In the genomic region with DNA sequence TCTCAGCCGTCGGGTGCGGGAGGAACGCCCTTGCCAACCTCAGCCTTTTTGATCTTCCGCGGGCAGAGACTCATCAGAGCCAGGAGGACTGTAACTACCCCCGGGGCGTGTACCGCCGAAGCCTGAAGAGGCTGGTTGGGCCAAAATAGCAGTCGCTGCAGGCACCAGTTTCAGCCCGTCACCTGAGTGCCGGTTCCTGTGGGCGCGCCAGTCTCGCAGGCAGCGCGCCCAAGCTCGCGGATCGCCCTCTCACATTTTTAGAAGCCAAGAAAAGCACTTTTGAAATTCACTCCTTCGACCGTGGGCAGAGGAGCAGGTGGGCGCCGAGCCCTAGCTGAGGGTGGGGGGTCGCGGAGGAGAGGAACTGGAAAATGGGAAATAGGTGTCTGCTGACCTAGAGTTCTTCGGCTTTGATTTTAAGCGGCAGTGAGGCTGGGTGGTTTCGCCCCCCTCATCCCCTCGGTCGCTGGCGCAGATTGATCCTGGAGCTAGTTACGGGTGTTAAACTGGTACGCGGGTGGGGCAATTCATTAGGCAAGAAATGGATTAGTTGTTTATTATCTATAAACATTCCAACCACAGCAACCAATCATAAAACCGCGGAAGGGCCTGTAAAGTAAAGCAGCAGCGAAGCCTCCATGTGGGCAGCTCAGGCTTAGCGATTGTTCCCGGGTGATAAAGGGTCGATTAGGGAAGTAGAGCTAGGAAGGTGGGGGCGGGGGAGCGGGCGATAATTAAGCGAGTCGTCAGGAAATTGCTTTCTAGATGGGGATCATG, we compare ENCODE assay signal across 8 cellular contexts.
DNase-seq lines count a peak whose midpoint lies in the region; ATAC-seq and TF ChIP-seq lines count a peak whose summit lies in the region.

No MANE protein-coding gene starts in this region.

- H3K9ac ChIP-seq in iPS-20b (ENCODE audit: low read depth, low read length): no peak overlapping the region
- no peak overlapping the region for H3K9ac ChIP-seq in Karpas-422 (ENCODE audit: low read length)

- ATAC-seq in GM21576 (IDR thresholded peaks at IDR 0.05; ENCODE audit: unreplicated experiment) (peak; percentile 62), aorta (ENCODE audit: low FRiP score) (no peak)

- no peaks in the 10 kb centered on the region; the same call in 1 of the 2 replicates for H3K9me3 ChIP-seq in iPS-20b (ENCODE audit: insufficient read depth, low read depth, low read length)
- no peaks in the 10 kb centered on the region for H3K9me3 ChIP-seq in tibial artery
- H3K9me3 ChIP-seq in aorta (ENCODE audit: control insufficient read depth, low read length): no peaks in the 10 kb centered on the region
- no peaks in the 10 kb centered on the region for H3K9me3 ChIP-seq in Karpas-422 (ENCODE audit: low read length)

- CTCF ChIA-PET in AG04449 (lab: Yijun Ruan, JAX): interaction anchor here (0.9 to 1.0 kb wide), 2 partner anchors 9 to 708 kb away, joined by 3 to 5 read pairs; no protein-coding TSS in a partner anchor

- H4K20me1 ChIP-seq in Karpas-422 (ENCODE audit: insufficient read depth, low read depth, low read length): no peaks in the 10 kb centered on the region

- H3K9me3 Mint-ChIP-seq in activated T-cell treated with anti-CD3 and anti-CD28 coated beads, Interleukin-2, amount 50 U/mL, for 24 hours: no peaks in the 10 kb centered on the region

- no peaks in the 10 kb centered on the region for H3K79me2 ChIP-seq in Karpas-422 (ENCODE audit: low read length)

- POLR2A ChIA-PET in AG04449 (lab: Yijun Ruan, JAX): interaction anchor here (0.6 kb wide), 1 partner anchor 101 kb away, joined by 3 read pairs; no protein-coding TSS in a partner anchor

- 12 to 14% methylated on average over 47 of the region's 47 CpGs for WGBS in aorta, 2 donors

- H3K4me3 Mint-ChIP-seq in activated T-cell treated with anti-CD3 and anti-CD28 coated beads, Interleukin-2, amount 50 U/mL, for 24 hours: peak overlapping the region; percentile 57

- H3K4me2 ChIP-seq in Karpas-422 (ENCODE audit: low read depth, low read length, poor library complexity, severe bottlenecking): no peak overlapping the region

- peaks cover 100% of the 10 kb centered on the region for H3K27me3 ChIP-seq in iPS-20b (ENCODE audit: insufficient read depth, low read length)
- peaks cover 2 to 71% of the 10 kb centered on the region in 2 donors for H3K27me3 ChIP-seq in tibial artery
- H3K27me3 ChIP-seq in aorta (ENCODE audit: control insufficient read depth in 1 of 2, insufficient read depth in 2 of 2, low read length in 1 of 2): no peaks in the 10 kb centered on the region
- no peaks in the 10 kb centered on the region for H3K27me3 ChIP-seq in Karpas-422 (ENCODE audit: low read length)

- no peaks in the 10 kb centered on the region for H3K9me2 ChIP-seq in Karpas-422 (replicated peaks; ENCODE audit: insufficient read depth, low read length)

- H3K36me3 ChIP-seq in iPS-20b (ENCODE audit: insufficient read depth, low read depth, low read length): no peaks in the 10 kb centered on the region
- H3K36me3 ChIP-seq in tibial artery: no peaks in the 10 kb centered on the region
- no peaks in the 10 kb centered on the region for H3K36me3 ChIP-seq in aorta (ENCODE audit: control insufficient read depth in 1 of 2, insufficient read depth in 2 of 2, low read length in 1 of 2)
- no peaks in the 10 kb centered on the region for H3K36me3 ChIP-seq in Karpas-422 (ENCODE audit: insufficient read depth, low read length)

- no peaks in the 10 kb centered on the region for H3K36me3 Mint-ChIP-seq in activated T-cell treated with anti-CD3 and anti-CD28 coated beads, Interleukin-2, amount 50 U/mL, for 24 hours (ENCODE audit: low read depth)

- TF ChIP-seq CTCF in AG04449 (IDR thresholded peaks at IDR 0.05; ENCODE audit: insufficient read depth, low read length, missing control alignments) (no peak), tibial artery (IDR thresholded peaks at IDR 0.05) (no peak)

- peaks cover 52% of the 10 kb centered on the region for H3K4me1 Mint-ChIP-seq in activated T-cell treated with anti-CD3 and anti-CD28 coated beads, Interleukin-2, amount 50 U/mL, for 24 hours (ENCODE audit: low read depth)

- H3K27ac ChIP-seq in iPS-20b (ENCODE audit: low read length) (no peak overlapping the region), tibial artery (no peak overlapping the region), aorta (ENCODE audit: low read depth in 1 of 2, low read length in 2 of 2) (no peak overlapping the region), Karpas-422 (ENCODE audit: low read length) (no peak overlapping the region)

- H3K4me1 ChIP-seq in iPS-20b (ENCODE audit: insufficient read depth, low read length): peaks cover 15% of the 10 kb centered on the region
- peaks cover 0 to 42% (median 30%) of the 10 kb centered on the region in 4 donors for H3K4me1 ChIP-seq in tibial artery
- H3K4me1 ChIP-seq in aorta (ENCODE audit: control insufficient read depth in 1 of 2, insufficient read depth in 2 of 2, low read length in 2 of 2): no peaks in the 10 kb centered on the region
- H3K4me1 ChIP-seq in Karpas-422 (ENCODE audit: low read length): no peaks in the 10 kb centered on the region

- no peak for DNase-seq in AG04449 (ENCODE audit: low read depth, low spot score)
- DNase-seq in activated T-cell treated with anti-CD3 and anti-CD28 coated beads, Interleukin-2, amount 50 U/mL, for 24 hours: peak; percentile 41
- DNase-seq in tibial artery: no peak
- no peak for DNase-seq in NOMO-1 treated with dmso at 0.1 percent for 144 hours (lab: John Stamatoyannopoulos, UW; ENCODE audit: unreplicated experiment)
- no peak for DNase-seq in aorta
- no peak for DNase-seq in Karpas-422

- H3K27me3 Mint-ChIP-seq in activated T-cell treated with anti-CD3 and anti-CD28 coated beads, Interleukin-2, amount 50 U/mL, for 24 hours: peaks cover 98% of the 10 kb centered on the region

- H3K4me3 ChIP-seq in AG04449 (ENCODE audit: low read depth, low read length) (peak overlapping the region; percentile 15; the same call in 1 of the 2 replicates), iPS-20b (ENCODE audit: low read length) (peak overlapping the region; percentile 57), tibial artery (peak overlapping the region; percentile 16 to 32), aorta (ENCODE audit: low read length in 2 of 2) (peak overlapping the region in 1 of 2 donors; percentile 36), Karpas-422 (ENCODE audit: low read length) (no peak overlapping the region)

- H3K27ac Mint-ChIP-seq in activated T-cell treated with anti-CD3 and anti-CD28 coated beads, Interleukin-2, amount 50 U/mL, for 24 hours: no peak overlapping the region

- no peak overlapping the region for H2AFZ ChIP-seq in Karpas-422 (ENCODE audit: low read length)

- intact Hi-C loops in tibial artery (cut with DNase I; ENCODE audit: low total_unique reads) (no loop called here), aorta (cut with DNase I) (no loop called here)
